ENCODE assay signal across 9 cellular contexts in genomic region chr7:32964411-32965159, GRCh38. TPM values are rescaled to one million over a fixed set of nuclear protein-coding genes. Genes with fewer than 3 reads are reported as not detected.
A peak's percentile ranks its signal among the peaks of the same experiment; 100 is the strongest.
DNase-seq lines count a peak whose midpoint lies in the region; ATAC-seq, FAIRE-seq and TF ChIP-seq lines count a peak whose summit lies in the region.
"Not testable (repeated sequence)": the region's sequence is repeated elsewhere in the genome, so short reads cannot be mapped to it uniquely, and the experiment has no call there.
"Had no signal": no experiment of that assay in that cellular context is flagged by ENCODE, and none has a peak within 500 bp of the region (broad histone marks: within the 10 kb centered on the region; RNA-seq: fewer than 3 reads in every experiment).

No MANE protein-coding gene starts in this region.

- in situ Hi-C loops in HepG2 (cut with HindIII; ENCODE audit: extremely low pct_ligation_motif_present, low pct_unique_long_range_greater_than_20kb), result not testable (repeated sequence)

- H3K9me3 Mint-ChIP-seq in CD4-positive, alpha-beta T cell; effector memory CD8-positive, alpha-beta T cell: not testable (repeated sequence)

- TF ChIP-seq EP300 in HepG2 (IDR thresholded peaks at IDR 0.05; ENCODE audit: low read depth in 2 of 2, low read length in 2 of 2); HepG2 (CRISPR knock-in tag; IDR thresholded peaks at IDR 0.05; ENCODE audit: borderline replicate concordance): not testable (repeated sequence)

- not testable (repeated sequence) for H3K27me3 ChIP-seq in CD4-positive, alpha-beta T cell (ENCODE audit: control insufficient read depth, insufficient read depth, low read length); WERI-Rb-1 (ENCODE audit: insufficient read depth, low read depth, severe bottlenecking); HepG2 (ENCODE audit: control insufficient read depth in 1 of 2, insufficient read depth in 2 of 2, low read length in 2 of 2); smooth muscle cell (ENCODE audit: low read depth)

- not testable (repeated sequence) for TF ChIP-seq POLR2A in HepG2 (IDR thresholded peaks at IDR 0.05; ENCODE audit: insufficient read depth in 1 of 2, low read depth in 2 of 2, low read length in 2 of 2)

- not testable (repeated sequence) for H3K9me3 ChIP-seq in CD4-positive, alpha-beta T cell (ENCODE audit: control insufficient read depth, low read length); WERI-Rb-1 (ENCODE audit: severe bottlenecking); HepG2 (ENCODE audit: low read length); smooth muscle cell (replicated peaks; ENCODE audit: low read depth)

- peak in 1 of 10 experiments; percentile 3 for DNase-seq in CD4-positive, alpha-beta T cell
- DNase-seq in WERI-Rb-1; effector memory CD8-positive, alpha-beta T cell; HepG2 (ENCODE audit: low spot score); smooth muscle cell (lab: John Stamatoyannopoulos, UW; ENCODE audit: unreplicated experiment): not testable (repeated sequence)

- peak; percentile 77 for ATAC-seq in CD4-positive, alpha-beta T cell (ENCODE audit: poor library complexity)
- ATAC-seq in GM19324 (IDR thresholded peaks at IDR 0.05; ENCODE audit: low FRiP score, unreplicated experiment), result peak; percentile 88
- ATAC-seq in HG02678 (IDR thresholded peaks at IDR 0.05; ENCODE audit: unreplicated experiment), result peak; percentile 97
- peak; percentile 93 for ATAC-seq in HG03565 (IDR thresholded peaks at IDR 0.05; ENCODE audit: unreplicated experiment)
- ATAC-seq in effector memory CD8-positive, alpha-beta T cell (replicated peaks), result peak; percentile 89
- peak; percentile 98 for ATAC-seq in HepG2

- not testable (repeated sequence) for H3K4me2 ChIP-seq in HepG2 (ENCODE audit: low read depth, low read length); smooth muscle cell

- not testable (repeated sequence) for TF ChIP-seq RAD21 in HepG2 (CRISPR knock-in tag; IDR thresholded peaks at IDR 0.05)

- not testable (repeated sequence) for H3K4me1 Mint-ChIP-seq in CD4-positive, alpha-beta T cell (ENCODE audit: low read depth); effector memory CD8-positive, alpha-beta T cell (ENCODE audit: low read depth in 2 of 2)

- H2AFZ ChIP-seq in HepG2 (ENCODE audit: low read length); smooth muscle cell (ENCODE audit: low read depth): not testable (repeated sequence)

- H3K36me3 ChIP-seq in WERI-Rb-1; HepG2 (replicated peaks in 1 of 2; ENCODE audit: control insufficient read depth in 1 of 2, insufficient read depth in 2 of 2, low read length in 2 of 2); smooth muscle cell (ENCODE audit: low read depth): not testable (repeated sequence)

- not testable (repeated sequence) for BruUV-seq in HepG2 (replicated peaks; lab: Mats Ljungman, UMichigan)

- not testable (repeated sequence) for H3K4me3 ChIP-seq in WERI-Rb-1 (ENCODE audit: low read depth, low read length); HepG2 (replicated peaks in 1 of 3; ENCODE audit: insufficient read depth in 1 of 3, low read depth in 2 of 3, low read length in 3 of 3); smooth muscle cell

- TF ChIP-seq CTCF in CD4-positive, alpha-beta T cell (IDR thresholded peaks at IDR 0.05), result not testable (repeated sequence)
- TF ChIP-seq CTCF in WERI-Rb-1 (IDR thresholded peaks at IDR 0.05; ENCODE audit: low read depth, low read length) (peak; percentile 33; the same call in 1 of the 2 replicates), HepG2 (CRISPR knock-in tag; IDR thresholded peaks at IDR 0.05) (peak; percentile 56), smooth muscle cell (IDR thresholded peaks at IDR 0.05; ENCODE audit: borderline replicate concordance, insufficient read depth, poor library complexity, severe bottlenecking) (peak; percentile 19)

- H3K4me3 Mint-ChIP-seq in CD4-positive, alpha-beta T cell, result not testable (repeated sequence)
- H3K4me3 Mint-ChIP-seq in effector memory CD8-positive, alpha-beta T cell, result peak overlapping the region in 1 of 2 donors; percentile 22

- H3K27ac ChIP-seq in CD4-positive, alpha-beta T cell (ENCODE audit: low read depth, low read length); WERI-Rb-1; HepG2 (ENCODE audit: extremely low read length, insufficient read depth, low read length); smooth muscle cell (ENCODE audit: low read depth): not testable (repeated sequence)

- H3K27ac Mint-ChIP-seq in CD4-positive, alpha-beta T cell; effector memory CD8-positive, alpha-beta T cell: not testable (repeated sequence)

- 54% methylated on average over 5 of the region's 8 CpGs for WGBS in HepG2 (ENCODE audit: low lambda C conversion rate)
- WGBS in smooth muscle cell (ENCODE audit: low lambda C conversion rate), result 51% methylated on average over 7 of the region's 8 CpGs

- CTCF ChIA-PET in CD4-positive, alpha-beta T cell (lab: Charles Lee), result interaction anchor here (0.7 kb wide), 1 partner anchor 143 kb away, joined by 3 read pairs; no protein-coding TSS in a partner anchor
- CTCF ChIA-PET in HepG2 (lab: Yijun Ruan, JAX; ENCODE audit: low intra/inter-chr PET ratio, low total read pairs), result not testable (repeated sequence)

- intact Hi-C loops in CD4-positive, alpha-beta T cell (cut with DNase I, micrococcal nuclease), result loop anchor here (1.0 to 2.0 kb wide), 2 partner anchors 86 to 144 kb away; partner anchors contain the start of gene RP9 (in 1 of the 2)
- intact Hi-C loops in HepG2 (cut with micrococcal nuclease; ENCODE audit: unreplicated experiment), result not testable (repeated sequence)

- POLR2A ChIA-PET in CD4-positive, alpha-beta T cell (lab: Charles Lee); HepG2 (lab: Yijun Ruan, JAX): not testable (repeated sequence)

- H3K9ac ChIP-seq in HepG2 (ENCODE audit: insufficient read depth, low read depth, low read length); smooth muscle cell (ENCODE audit: low read depth): not testable (repeated sequence)

- not testable (repeated sequence) for H3K36me3 Mint-ChIP-seq in CD4-positive, alpha-beta T cell (ENCODE audit: low read depth); effector memory CD8-positive, alpha-beta T cell (ENCODE audit: insufficient read depth)

- not testable (repeated sequence) for H3K79me2 ChIP-seq in HepG2 (ENCODE audit: insufficient read depth, low read length); smooth muscle cell (ENCODE audit: low read depth)

- peak; percentile 99 for FAIRE-seq in HepG2 (lab: Jason Lieb, UNC)

- not testable (repeated sequence) for H4K20me1 ChIP-seq in HepG2 (ENCODE audit: insufficient read depth, low read length)
- H4K20me1 ChIP-seq in smooth muscle cell (ENCODE audit: low read depth), result peaks cover 17% of the 10 kb centered on the region

- H3K4me1 ChIP-seq in HepG2 (ENCODE audit: insufficient read depth, low read length), result peaks cover 20% of the 10 kb centered on the region
- H3K4me1 ChIP-seq in smooth muscle cell (ENCODE audit: low read depth), result not testable (repeated sequence)

- peaks cover 20% of the 10 kb centered on the region for H3K27me3 Mint-ChIP-seq in CD4-positive, alpha-beta T cell
- H3K27me3 Mint-ChIP-seq in effector memory CD8-positive, alpha-beta T cell, result peaks cover 14 to 38% of the 10 kb centered on the region in 2 donors

- not testable (repeated sequence) for H3F3A ChIP-seq in smooth muscle cell (ENCODE audit: low read depth)

TF ChIP-seq in HepG2, 621 proteins besides CTCF, POLR2A, EP300 and RAD21:
- TF ChIP-seq FOSL2 (CRISPR knock-in tag; IDR thresholded peaks at IDR 0.05), result peak; percentile 29; the same call in 1 of the 2 replicates
- peak; percentile 27; the same call in 1 of the 2 replicates for TF ChIP-seq STAG1 (CRISPR knock-in tag; IDR thresholded peaks at IDR 0.05)

RNA-seq across cellular contexts. Expression of gene FKBP9, which starts 7.3 kb away (rescaled TPM):
- total RNA-seq in CD4-positive, alpha-beta T cell, result not detected
- 24.5 and 41.5 TPM in 2 replicates for total RNA-seq in HepG2 (2016; rRNA removed; fragmentation: Illumina TruSeq; extraction: Trizol)
- total RNA-seq in HepG2 (2016; cell fraction: cytosol; rRNA removed; fragmentation: Illumina TruSeq; extraction: Trizol; ENCODE audit: low read depth), result 10.6 and 11.3 TPM in 2 replicates
- 18.6 and 40.4 TPM in 2 replicates for total RNA-seq in HepG2 (2016; cell fraction: insoluble cytoplasmic fraction; rRNA removed; fragmentation: Illumina TruSeq; extraction: Trizol)
- 23.9 and 24.7 TPM in 2 replicates for total RNA-seq in HepG2 (2016; cell fraction: membrane; rRNA removed; fragmentation: Illumina TruSeq; extraction: Trizol)
- 34.4 and 46.6 TPM in 2 replicates for total RNA-seq in HepG2 (2016; cell fraction: nucleus; rRNA removed; fragmentation: Illumina TruSeq; extraction: Trizol)
- 30.9 and 34.0 TPM in 2 replicates for polyA plus RNA-seq in HepG2 (2011; rRNA removed)
- polyA plus RNA-seq in HepG2 (2011; cell fraction: cytosol; rRNA removed), result 34.8 and 39.4 TPM in 2 replicates
- 28.4 and 28.9 TPM in 2 replicates for polyA plus RNA-seq in HepG2 (2011; cell fraction: nucleus; rRNA removed)
- polyA plus RNA-seq in HepG2 (2012), result 47.8 and 53.2 TPM in 2 replicates
- 7.1 and 8.1 TPM in 2 replicates for polyA plus RNA-seq in HepG2 (2016; cell fraction: cytosol; fragmentation: Illumina TruSeq; extraction: Trizol; ENCODE audit: low read depth)
- polyA plus RNA-seq in HepG2 (2016; cell fraction: insoluble cytoplasmic fraction; fragmentation: Illumina TruSeq; extraction: Trizol; ENCODE audit: low read depth), result 20.8 and 23.9 TPM in 2 replicates
- polyA plus RNA-seq in HepG2 (2016; cell fraction: membrane; fragmentation: Illumina TruSeq; extraction: Trizol; ENCODE audit: low read depth), result 17.5 and 18.0 TPM in 2 replicates
- polyA plus RNA-seq in HepG2 (2016; cell fraction: nucleus; fragmentation: Illumina TruSeq; extraction: Trizol; ENCODE audit: insufficient read depth, low read depth), result 44.2 and 50.8 TPM in 2 replicates
- 45.2 and 45.6 TPM in 2 replicates for polyA minus RNA-seq in HepG2 (2011; rRNA and poly(A)+ RNA removed; ENCODE audit: low replicate concordance)
- polyA minus RNA-seq in HepG2 (2011; cell fraction: cytosol; rRNA and poly(A)+ RNA removed), result 50.7 and 53.4 TPM in 2 replicates
- 30.8 and 31.8 TPM in 2 replicates for polyA minus RNA-seq in HepG2 (2011; cell fraction: nucleus; rRNA and poly(A)+ RNA removed)
- total RNA-seq in smooth muscle cell, result 99.0 and 133 TPM in 2 replicates
- 111 and 130 TPM in 2 replicates for polyA plus RNA-seq in smooth muscle cell
- polyA plus RNA-seq: CD8-positive, alpha-beta memory T cell had no signal

Comparison
In these comparisons a context has a peak if more than half of its experiments do, and no peak if none do; other contexts are left out.
1. RNA of gene FKBP9, which starts 7.3 kb away (total RNA-seq): 99.0 to 133 TPM in smooth muscle cell and 10.6 to 46.6 TPM in HepG2; not detected in CD4-positive, alpha-beta T cell; every median in the first group is over 10 times any median in the second.
2. Peak in every context shown above with its lines, with median percentiles within 50 percentile points of each other: ATAC-seq.